In the genomic region with DNA sequence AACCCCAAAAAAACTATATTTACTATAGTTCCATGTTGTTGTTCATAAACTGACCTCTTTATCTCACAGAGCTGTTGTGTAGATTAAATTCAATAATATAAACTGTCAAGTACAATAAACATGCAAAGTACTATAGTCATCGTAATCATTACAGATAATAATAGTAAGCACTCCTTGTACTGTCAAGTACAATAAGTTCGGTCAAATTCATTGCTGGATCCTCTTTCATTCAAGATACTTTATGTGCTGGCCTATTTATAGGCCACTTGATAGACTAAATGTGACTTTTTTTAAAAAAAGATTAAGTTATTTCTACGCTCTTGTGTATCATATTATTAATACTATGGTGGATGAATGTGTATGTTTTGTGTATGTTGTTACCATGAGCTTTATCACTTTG, we compare ENCODE assay signal across 15 cellular contexts. TPM values are rescaled to one million over a fixed set of nuclear protein-coding genes. Genes with fewer than 3 reads are reported as not detected.
A peak's percentile ranks its signal among the peaks of the same experiment; 100 is the strongest.
DNase-seq lines count a peak whose midpoint lies in the region; ATAC-seq and TF ChIP-seq lines count a peak whose summit lies in the region.
"Had no signal": no experiment of that assay in that cellular context is flagged by ENCODE, and none has a peak within 500 bp of the region (broad histone marks: within the 10 kb centered on the region; RNA-seq: fewer than 3 reads in every experiment).

No MANE protein-coding gene starts in this region.

- H3K4me1 Mint-ChIP-seq in Caco-2 (ENCODE audit: low read depth, unreplicated experiment) = peaks cover 35% of the 10 kb centered on the region
- H3K4me1 Mint-ChIP-seq: GM23338 had no signal

- no peak for TF ChIP-seq CTCF in 22Rv1 (IDR thresholded peaks at IDR 0.05)
- TF ChIP-seq CTCF in Caco-2 (IDR thresholded peaks at IDR 0.05; ENCODE audit: insufficient read depth in 1 of 2, low read depth in 1 of 2, low read length in 1 of 2, severe bottlenecking in 1 of 2, unreplicated experiment in 1 of 2) = no peak
- no peak for TF ChIP-seq CTCF in left ventricle myocardium inferior (IDR thresholded peaks at IDR 0.05; ENCODE audit: borderline replicate concordance)
- TF ChIP-seq CTCF in right lobe of liver (IDR thresholded peaks at IDR 0.05) = no peak

- no peak for DNase-seq in Caco-2
- DNase-seq in left ventricle myocardium inferior = no peak
- DNase-seq in right lobe of liver = no peak
- no peak for DNase-seq in NCI-H748 (lab: John Stamatoyannopoulos, UW; ENCODE audit: unreplicated experiment)
- DNase-seq in DMS 273 treated with DMSO at 0.1 percent for 48 hours (lab: John Stamatoyannopoulos, UW) = no peak
- no peak for DNase-seq in T1000 (lab: John Stamatoyannopoulos, UW)
- DNase-seq: AML-193; CD4-positive, alpha-beta T cell; DMS79 treated with DMSO at 0.1 percent for 48 hours; GF-D8; HCEC 1CT had no signal

- CTCF ChIA-PET in Caco-2 (lab: Charles Lee) = interaction anchor here (0.5 to 1.0 kb wide), 2 partner anchors 40 to 269 kb away, joined by 3 to 4 read pairs; no protein-coding TSS in a partner anchor

- no peak for ATAC-seq in right lobe of liver
- ATAC-seq: A549, GM23338 had no signal

- no peak overlapping the region for H3K4me3 Mint-ChIP-seq in Caco-2 (ENCODE audit: unreplicated experiment)
- H3K4me3 Mint-ChIP-seq: CD4-positive, alpha-beta T cell; GM23338 had no signal

- H3K27me3 Mint-ChIP-seq in Caco-2 (ENCODE audit: insufficient read depth, unreplicated experiment) = no peaks in the 10 kb centered on the region
- H3K27me3 Mint-ChIP-seq: CD4-positive, alpha-beta T cell had no signal

- peaks cover 28% of the 10 kb centered on the region for H3K9me3 ChIP-seq in Caco-2
- no peaks in the 10 kb centered on the region for H3K9me3 ChIP-seq in left ventricle myocardium inferior (replicated peaks)
- no peaks in the 10 kb centered on the region for H3K9me3 ChIP-seq in right lobe of liver
- H3K9me3 ChIP-seq: A549 had no signal

- no peak for TF ChIP-seq POLR2A in right lobe of liver (IDR thresholded peaks at IDR 0.05)

- H3K27ac ChIP-seq in 22Rv1 (peak overlapping the region; percentile 39), left ventricle myocardium inferior (replicated peaks) (peak overlapping the region; percentile 71), right lobe of liver (peak overlapping the region; percentile 14 to 86 (median 75))
- H3K27ac ChIP-seq: A549, C4-2B had no signal

- intact Hi-C loops in Caco-2 (cut with micrococcal nuclease; ENCODE audit: unreplicated experiment) = no loop called here
- intact Hi-C loops in left ventricle myocardium inferior (cut with micrococcal nuclease) = no loop called here
- intact Hi-C loops in right lobe of liver (cut with DNase I) = no loop called here

- peaks cover 82% of the 10 kb centered on the region for H3K36me3 Mint-ChIP-seq in Caco-2 (ENCODE audit: insufficient read depth, unreplicated experiment)

- WGBS in right lobe of liver (ENCODE audit: insufficient coverage, low coverage, low lambda C conversion rate, missing lambda C conversion rate) = 57% methylated on average over 3 of the region's 3 CpGs

- no TSS peak for BruUV-seq in Caco-2 (replicated peaks; lab: Mats Ljungman, UMichigan)

- no peak overlapping the region for H3K4me3 ChIP-seq in Caco-2 (ENCODE audit: low read depth, low read length)
- no peak overlapping the region for H3K4me3 ChIP-seq in left ventricle myocardium inferior
- H3K4me3 ChIP-seq in right lobe of liver = no peak overlapping the region
- H3K4me3 ChIP-seq: A549, GM23338 had no signal

- H3K4me1 ChIP-seq in Caco-2 = peaks cover 35% of the 10 kb centered on the region
- peaks cover 36% of the 10 kb centered on the region for H3K4me1 ChIP-seq in left ventricle myocardium inferior
- peaks cover 0 to 30% (median 12%) of the 10 kb centered on the region in 4 donors for H3K4me1 ChIP-seq in right lobe of liver
- H3K4me1 ChIP-seq: A549 had no signal

- no peaks in the 10 kb centered on the region for H3K27me3 ChIP-seq in Caco-2 (replicated peaks; ENCODE audit: control insufficient read depth, insufficient read depth, low read length)
- no peaks in the 10 kb centered on the region for H3K27me3 ChIP-seq in left ventricle myocardium inferior (ENCODE audit: low read depth)
- H3K27me3 ChIP-seq in right lobe of liver = no peaks in the 10 kb centered on the region

- H3K36me3 ChIP-seq in Caco-2 (ENCODE audit: control insufficient read depth, insufficient read depth, low read length) = peaks cover 2% of the 10 kb centered on the region; the same call in 1 of the 2 replicates
- H3K36me3 ChIP-seq in left ventricle myocardium inferior = peaks cover 44% of the 10 kb centered on the region
- H3K36me3 ChIP-seq in right lobe of liver = no peaks in the 10 kb centered on the region

- POLR2A ChIA-PET in Caco-2 (lab: Charles Lee) = no interaction called here

- H3K9me3 Mint-ChIP-seq in Caco-2 (ENCODE audit: unreplicated experiment) = peaks cover 45% of the 10 kb centered on the region
- H3K9me3 Mint-ChIP-seq: GM23338 had no signal

- H3K27ac Mint-ChIP-seq in Caco-2 (ENCODE audit: unreplicated experiment) = peak overlapping the region; percentile 22
- H3K27ac Mint-ChIP-seq: CD4-positive, alpha-beta T cell; GM23338 had no signal

RNA-seq across cellular contexts. Expression of a gene that starts 39.2 kb away (rescaled TPM):
- total RNA-seq in Caco-2 (2022) (88.7 and 90.2 TPM in 2 replicates), left ventricle myocardium inferior (51.3 TPM), right lobe of liver (10 to 100 TPM in 5 of 6 experiments, 1 to 10 TPM in 1; 9.1 to 37.5 (median 25.4) TPM)
- total RNA-seq: CD4-positive, alpha-beta T cell had no signal
